Comparison of ENCODE assay signal across 14 cellular contexts in genomic region chr1:234718509-234719453, GRCh38.
A peak's percentile ranks its signal among the peaks of the same experiment; 100 is the strongest.
DNase-seq lines count a peak whose midpoint lies in the region; ATAC-seq and TF ChIP-seq lines count a peak whose summit lies in the region.
"Had no signal": no experiment of that assay in that cellular context is flagged by ENCODE, and none has a peak within 500 bp of the region (broad histone marks: within the 10 kb centered on the region; RNA-seq: fewer than 3 reads in every experiment).

No MANE protein-coding gene starts in this region.

- in situ Hi-C loops in Panc1 (cut with HindIII; ENCODE audit: low pct_unique_long_range_greater_than_20kb, low sequenced_read_pairs), result no loop called here

- H3K4me1 ChIP-seq in Panc1 (ENCODE audit: control insufficient read depth, insufficient read depth, low read length) (peaks cover 67% of the 10 kb centered on the region), thyroid gland (peaks cover 80 to 83% of the 10 kb centered on the region in 2 donors)

- peaks cover 93% of the 10 kb centered on the region for H3K4me1 Mint-ChIP-seq in nephron progenitor cell

- BruUV-seq in Panc1 (replicated peaks; lab: Mats Ljungman, UMichigan), result no TSS peak

- TF ChIP-seq CTCF in Panc1 (IDR thresholded peaks at IDR 0.05) (no peak), dorsolateral prefrontal cortex (IDR thresholded peaks at IDR 0.05 in 54 of 56, conservative IDR thresholded peaks at IDR 0.05 in 2 of 56; ENCODE audit: low read depth in 1 of 56, partially characterized antibody in 56 of 56) (no peak), nephron progenitor cell (IDR thresholded peaks at IDR 0.05) (no peak), thyroid gland (IDR thresholded peaks at IDR 0.05) (no peak)

- peak overlapping the region; percentile 95 for H3K27ac ChIP-seq in Panc1 (ENCODE audit: low read length)
- H3K27ac ChIP-seq in dorsolateral prefrontal cortex, result peak overlapping the region in 51 of 59 donors; percentile 9 to 100 (median 98)
- H3K27ac ChIP-seq in thyroid gland, result peak overlapping the region; percentile 97 to 100 (median 99)

- H3K27me3 Mint-ChIP-seq in nephron progenitor cell (ENCODE audit: low read depth, poor library complexity), result peaks cover 10% of the 10 kb centered on the region
- H3K27me3 Mint-ChIP-seq: activated naive CD8-positive, alpha-beta T cell treated with anti-CD3 and anti-CD28 coated beads for 36 hours; IgD-negative memory B cell had no signal

- H3K4me3 Mint-ChIP-seq in nephron progenitor cell, result peak overlapping the region; percentile 9
- H3K4me3 Mint-ChIP-seq: activated naive CD8-positive, alpha-beta T cell treated with anti-CD3 and anti-CD28 coated beads for 36 hours; HFFc6; IgD-negative memory B cell; stimulated activated effector memory CD8-positive, alpha-beta T cell treated with anti-CD3 and anti-CD28 coated beads, Interleukin-12 subunit alpha, Interleukin-12 subunit beta, amount 100 ng/mL, for 72 hours had no signal

- CTCF ChIA-PET in Panc1 (lab: Charles Lee), result no interaction called here

- H3K9me3 Mint-ChIP-seq in nephron progenitor cell, result no peaks in the 10 kb centered on the region
- H3K9me3 Mint-ChIP-seq: activated naive CD8-positive, alpha-beta T cell treated with anti-CD3 and anti-CD28 coated beads for 36 hours; HFFc6; IgD-negative memory B cell; stimulated activated effector memory CD8-positive, alpha-beta T cell treated with anti-CD3 and anti-CD28 coated beads, Interleukin-12 subunit alpha, Interleukin-12 subunit beta, amount 100 ng/mL, for 72 hours had no signal

- H3K27me3 ChIP-seq in Panc1 (ENCODE audit: control insufficient read depth, insufficient read depth, low read length) (no peaks in the 10 kb centered on the region), dorsolateral prefrontal cortex (no peaks in the 10 kb centered on the region), thyroid gland (no peaks in the 10 kb centered on the region)

- intact Hi-C loops in Panc1 (cut with micrococcal nuclease; ENCODE audit: unreplicated experiment) (no loop called here), dorsolateral prefrontal cortex (cut with DNase I) (no loop called here), thyroid gland (cut with DNase I) (loop anchor here (10.0 kb wide), 2 partner anchors 206 to 356 kb away; no protein-coding TSS in a partner anchor)

- H3K4me3 ChIP-seq in Panc1 (ENCODE audit: low read depth in 2 of 2, low read length in 2 of 2) (no peak overlapping the region), dorsolateral prefrontal cortex (no peak overlapping the region), thyroid gland (replicated peaks in 1 of 3) (no peak overlapping the region)

- WGBS in thyroid gland, 2 donors, result 66 to 67% methylated on average over 10 of the region's 10 CpGs

- H3K36me3 ChIP-seq in Panc1 (ENCODE audit: control insufficient read depth, insufficient read depth, low read length) (no peaks in the 10 kb centered on the region), thyroid gland (no peaks in the 10 kb centered on the region)

- H3K9me3 ChIP-seq in Panc1 (ENCODE audit: control insufficient read depth, insufficient read depth, low read depth, low read length), result no peaks in the 10 kb centered on the region
- no peaks in the 10 kb centered on the region for H3K9me3 ChIP-seq in thyroid gland

- H3K27ac Mint-ChIP-seq in nephron progenitor cell, result peak overlapping the region; percentile 91
- H3K27ac Mint-ChIP-seq: activated naive CD8-positive, alpha-beta T cell treated with anti-CD3 and anti-CD28 coated beads for 36 hours; HFFc6; IgD-negative memory B cell; stimulated activated effector memory CD8-positive, alpha-beta T cell treated with anti-CD3 and anti-CD28 coated beads, Interleukin-12 subunit alpha, Interleukin-12 subunit beta, amount 100 ng/mL, for 72 hours had no signal

- ATAC-seq in Panc1 (no peak), HG02678 (IDR thresholded peaks at IDR 0.05; ENCODE audit: unreplicated experiment) (no peak)
- ATAC-seq: stimulated activated effector memory CD8-positive, alpha-beta T cell treated with anti-CD3 and anti-CD28 coated beads, Interleukin-12 subunit alpha, Interleukin-12 subunit beta, amount 100 ng/mL, for 72 hours had no signal

- no peak for TF ChIP-seq POLR2A in thyroid gland (IDR thresholded peaks at IDR 0.05)

- DNase-seq in Panc1 (ENCODE audit: low read depth, low spot score) (no peak), dorsolateral prefrontal cortex (no peak), nephron progenitor cell (no peak), thyroid gland (no peak), ecto neural progenitor cell (ENCODE audit: low spot score) (no peak)
- DNase-seq in stimulated activated naive CD4-positive, alpha-beta T cell (lab: John Stamatoyannopoulos, UW), result no peak
- DNase-seq: activated naive CD8-positive, alpha-beta T cell treated with anti-CD3 and anti-CD28 coated beads for 36 hours; HFFc6; kidney glomerular epithelial cell; NCI-H1694; NCI-H524 treated with DMSO at 0.1 percent for 48 hours had no signal

- no peaks in the 10 kb centered on the region for H3K36me3 Mint-ChIP-seq in nephron progenitor cell (ENCODE audit: low read depth)
- H3K36me3 Mint-ChIP-seq: activated naive CD8-positive, alpha-beta T cell treated with anti-CD3 and anti-CD28 coated beads for 36 hours; IgD-negative memory B cell had no signal

- POLR2A ChIA-PET in Panc1 (lab: Charles Lee), result no interaction called here
